In the genomic region with DNA sequence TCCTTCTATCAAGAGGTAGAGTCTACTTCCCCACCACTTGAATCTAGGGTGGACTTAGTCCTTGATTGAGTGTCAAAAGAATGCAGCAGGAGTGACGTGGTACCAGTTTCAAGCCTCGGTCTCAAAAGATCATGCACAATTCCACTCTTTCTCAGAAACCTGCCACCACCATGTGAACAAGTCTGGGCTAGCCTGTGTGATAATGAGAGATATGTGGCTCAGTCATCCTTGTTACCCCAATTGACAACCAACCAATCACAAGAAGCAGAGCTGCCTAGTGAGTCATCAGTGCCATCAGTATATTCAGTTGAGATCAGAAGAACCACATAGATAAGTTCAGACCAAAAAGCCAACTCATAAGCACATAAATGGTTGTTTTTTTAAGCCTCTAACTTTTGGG, we compare ENCODE assay signal across 18 cellular contexts.
"Had no signal": no experiment of that assay in that cellular context is flagged by ENCODE, and none has a peak within 500 bp of the region (broad histone marks: within the 10 kb centered on the region; RNA-seq: fewer than 3 reads in every experiment).

No MANE protein-coding gene starts in this region.

- H3K9me3 ChIP-seq: ovary, testis had no signal

- H3K27me3 ChIP-seq: neural progenitor cell, ovary, stomach, testis had no signal

- DNase-seq: activated CD4-positive, alpha-beta memory T cell treated with anti-CD3 and anti-CD28 coated beads for 36 hours; activated CD4-positive, alpha-beta T cell treated with anti-CD3 and anti-CD28 coated beads for 36 hours; activated CD8-positive, alpha-beta memory T cell treated with anti-CD3 and anti-CD28 coated beads, Interleukin-2, amount 10 ng/mL, durations not matched to agents 7 days and 5 days; activated naive CD4-positive, alpha-beta T cell treated with anti-CD3 and anti-CD28 coated beads for 36 hours; activated naive CD8-positive, alpha-beta T cell treated with anti-CD3 and anti-CD28 coated beads, Interleukin-2, amount 50 U/mL, for 24 hours; activated T-cell treated with anti-CD3 and anti-CD28 coated beads, Interleukin-2, amount 50 U/mL, for 1 hour; aorta; endodermal cell; erythroblast; left colon; midbrain; ovary; stimulated activated CD4-positive, alpha-beta T cell treated with anti-CD3 and anti-CD28 coated beads, Interleukin-1b, Interleukin-23, amount 100 ng/mL, for 48 hours; stomach; testis had no signal

- H3K36me3 ChIP-seq: neural progenitor cell, ovary, stomach had no signal

- H3K4me3 ChIP-seq: lung, neural progenitor cell, ovary, stomach, testis had no signal

- ATAC-seq: activated CD4-positive, alpha-beta T cell treated with anti-CD3 and anti-CD28 coated beads for 36 hours; activated CD8-positive, alpha-beta memory T cell treated with anti-CD3 and anti-CD28 coated beads, Interleukin-2, amount 10 ng/mL, durations not matched to agents 7 days and 5 days; activated naive CD8-positive, alpha-beta T cell treated with anti-CD3 and anti-CD28 coated beads, Interleukin-2, amount 50 U/mL, for 24 hours; left colon; sciatic nerve had no signal

- H3K9ac ChIP-seq: neural progenitor cell had no signal

- H3K4me1 ChIP-seq: stomach, testis had no signal

- H3K27ac ChIP-seq: neural progenitor cell, ovary, stomach, testis had no signal

- H2AFZ ChIP-seq: neural progenitor cell had no signal

- H3K4me2 ChIP-seq: neural progenitor cell had no signal
